1 cellular context compared by ENCODE assay signal in genomic region chr16:88811600-88811849, GRCh38.
A peak's percentile ranks its signal among the peaks of the same experiment; 100 is the strongest.
TF ChIP-seq lines count a peak whose summit lies in the region.

No MANE protein-coding gene starts in this region.

TF ChIP-seq in K562, 482 proteins besides CTCF, POLR2A, EP300 and RAD21 (continued from another document and continues in another):
- TF ChIP-seq, protein P1, sequence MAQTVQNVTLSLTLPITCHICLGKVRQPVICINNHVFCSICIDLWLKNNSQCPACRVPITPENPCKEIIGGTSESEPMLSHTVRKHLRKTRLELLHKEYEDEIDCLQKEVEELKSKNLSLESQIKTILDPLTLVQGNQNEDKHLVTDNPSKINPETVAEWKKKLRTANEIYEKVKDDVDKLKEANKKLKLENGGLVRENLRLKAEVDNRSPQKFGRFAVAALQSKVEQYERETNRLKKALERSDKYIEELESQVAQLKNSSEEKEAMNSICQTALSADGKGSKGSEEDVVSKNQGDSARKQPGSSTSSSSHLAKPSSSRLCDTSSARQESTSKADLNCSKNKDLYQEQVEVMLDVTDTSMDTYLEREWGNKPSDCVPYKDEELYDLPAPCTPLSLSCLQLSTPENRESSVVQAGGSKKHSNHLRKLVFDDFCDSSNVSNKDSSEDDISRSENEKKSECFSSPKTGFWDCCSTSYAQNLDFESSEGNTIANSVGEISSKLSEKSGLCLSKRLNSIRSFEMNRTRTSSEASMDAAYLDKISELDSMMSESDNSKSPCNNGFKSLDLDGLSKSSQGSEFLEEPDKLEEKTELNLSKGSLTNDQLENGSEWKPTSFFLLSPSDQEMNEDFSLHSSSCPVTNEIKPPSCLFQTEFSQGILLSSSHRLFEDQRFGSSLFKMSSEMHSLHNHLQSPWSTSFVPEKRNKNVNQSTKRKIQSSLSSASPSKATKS (CRISPR knock-in tag; IDR thresholded peaks at IDR 0.05): no peak
- TF ChIP-seq NR2C2 (CRISPR knock-in tag; IDR thresholded peaks at IDR 0.05) (no peak; the same call in 1 of the 2 replicates), NR2C2 (tag; IDR thresholded peaks at IDR 0.05) (peak; percentile 65), ZNF75A (CRISPR knock-in tag; IDR thresholded peaks at IDR 0.05) (no peak), TEAD1 (CRISPR knock-in tag; IDR thresholded peaks at IDR 0.05) (no peak), GATAD2A (IDR thresholded peaks at IDR 0.05) (no peak), RBM14 (IDR thresholded peaks at IDR 0.05; ENCODE audit: borderline replicate concordance, insufficient read depth, low read depth, low read length) (peak; percentile 95; the same call in 1 of the 2 replicates), PCBP1 (IDR thresholded peaks at IDR 0.05; ENCODE audit: low read depth, low read length, poor library complexity, severe bottlenecking) (no peak), ATF7 (IDR thresholded peaks at IDR 0.05) (no peak), ZNF707 (CRISPR knock-in tag; conservative IDR thresholded peaks at IDR 0.05) (no peak), SRSF7 (optimal IDR thresholded peaks at IDR 0.05; ENCODE audit: low read depth, low read length) (no peak), POLR2AphosphoS5 (IDR thresholded peaks at IDR 0.05; ENCODE audit: control insufficient read depth, insufficient read depth, low read depth, low read length) (no peak), ZFX (CRISPR knock-in tag; IDR thresholded peaks at IDR 0.05) (peak; percentile 83), SMARCE1 (IDR thresholded peaks at IDR 0.05) (no peak), ZNF449 (CRISPR knock-in tag; IDR thresholded peaks at IDR 0.05) (no peak), TOE1 (IDR thresholded peaks at IDR 0.05; ENCODE audit: borderline replicate concordance) (no peak), TOE1 (CRISPR knock-in tag; IDR thresholded peaks at IDR 0.05; ENCODE audit: borderline replicate concordance, low read depth) (no peak), KLF10 (CRISPR knock-in tag; IDR thresholded peaks at IDR 0.05) (no peak), PHF8 (IDR thresholded peaks at IDR 0.05; ENCODE audit: borderline replicate concordance, low read length) (peak; percentile 76; the same call in 1 of the 2 replicates), NR4A1 (CRISPR knock-in tag; IDR thresholded peaks at IDR 0.05) (peak; percentile 6; the same call in 1 of the 2 replicates), NR4A1 (tag; IDR thresholded peaks at IDR 0.05) (no peak), FIP1L1 (IDR thresholded peaks at IDR 0.05; ENCODE audit: low read depth, low read length, poor library complexity, severe bottlenecking) (no peak), ZNF511 (CRISPR knock-in tag; IDR thresholded peaks at IDR 0.05) (no peak; the same call in 1 of the 2 replicates), PRDM10 (IDR thresholded peaks at IDR 0.05; ENCODE audit: partially characterized antibody) (no peak), RNF2 (IDR thresholded peaks at IDR 0.05) (no peak), ZNF354B (CRISPR knock-in tag; IDR thresholded peaks at IDR 0.05) (no peak), SMARCA5 (IDR thresholded peaks at IDR 0.05) (no peak), MXD1 (CRISPR knock-in tag; IDR thresholded peaks at IDR 0.05; ENCODE audit: borderline replicate concordance, poor library complexity, severe bottlenecking) (no peak), RB1 (IDR thresholded peaks at IDR 0.05; ENCODE audit: low read depth) (0 out of 2 replicates have a peak, but pooled peaks have one; percentile 34), SMAD1 (IDR thresholded peaks at IDR 0.05; ENCODE audit: low read depth, low read length, partially characterized antibody) (no peak), STAT5B (CRISPR knock-in tag; IDR thresholded peaks at IDR 0.05) (no peak), NFE2 (IDR thresholded peaks at IDR 0.05; ENCODE audit: low read depth) (no peak), TGIF2 (CRISPR knock-in tag; IDR thresholded peaks at IDR 0.05) (no peak), E2F1 (CRISPR knock-in tag; IDR thresholded peaks at IDR 0.05) (peak; percentile 38; the same call in 1 of the 2 replicates), DPF2 (IDR thresholded peaks at IDR 0.05) (no peak), BMI1 (IDR thresholded peaks at IDR 0.05; ENCODE audit: low read length) (no peak), SPI1 (IDR thresholded peaks at IDR 0.05; ENCODE audit: borderline replicate concordance, low read depth, low read length) (no peak), JUND (IDR thresholded peaks at IDR 0.05; ENCODE audit: borderline replicate concordance, low read depth, low read length) (no peak), JUND (tag; IDR thresholded peaks at IDR 0.05; ENCODE audit: borderline replicate concordance, low read depth, low read length) (no peak), MYC (IDR thresholded peaks at IDR 0.05; ENCODE audit: low read depth, low read length) (no peak), MYC (CRISPR knock-in tag; IDR thresholded peaks at IDR 0.05; ENCODE audit: borderline replicate concordance, low read depth) (peak; percentile 1; the same call in 1 of the 2 replicates)
- TF ChIP-seq, protein P2, sequence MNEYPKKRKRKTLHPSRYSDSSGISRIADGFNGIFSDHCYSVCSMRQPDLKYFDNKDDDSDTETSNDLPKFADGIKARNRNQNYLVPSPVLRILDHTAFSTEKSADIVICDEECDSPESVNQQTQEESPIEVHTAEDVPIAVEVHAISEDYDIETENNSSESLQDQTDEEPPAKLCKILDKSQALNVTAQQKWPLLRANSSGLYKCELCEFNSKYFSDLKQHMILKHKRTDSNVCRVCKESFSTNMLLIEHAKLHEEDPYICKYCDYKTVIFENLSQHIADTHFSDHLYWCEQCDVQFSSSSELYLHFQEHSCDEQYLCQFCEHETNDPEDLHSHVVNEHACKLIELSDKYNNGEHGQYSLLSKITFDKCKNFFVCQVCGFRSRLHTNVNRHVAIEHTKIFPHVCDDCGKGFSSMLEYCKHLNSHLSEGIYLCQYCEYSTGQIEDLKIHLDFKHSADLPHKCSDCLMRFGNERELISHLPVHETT (CRISPR knock-in tag; conservative IDR thresholded peaks at IDR 0.05 in 1 of 2, IDR thresholded peaks at IDR 0.05 in 1 of 2): no peak; a peak in 1 of 4 replicates
- TF ChIP-seq, protein P3, sequence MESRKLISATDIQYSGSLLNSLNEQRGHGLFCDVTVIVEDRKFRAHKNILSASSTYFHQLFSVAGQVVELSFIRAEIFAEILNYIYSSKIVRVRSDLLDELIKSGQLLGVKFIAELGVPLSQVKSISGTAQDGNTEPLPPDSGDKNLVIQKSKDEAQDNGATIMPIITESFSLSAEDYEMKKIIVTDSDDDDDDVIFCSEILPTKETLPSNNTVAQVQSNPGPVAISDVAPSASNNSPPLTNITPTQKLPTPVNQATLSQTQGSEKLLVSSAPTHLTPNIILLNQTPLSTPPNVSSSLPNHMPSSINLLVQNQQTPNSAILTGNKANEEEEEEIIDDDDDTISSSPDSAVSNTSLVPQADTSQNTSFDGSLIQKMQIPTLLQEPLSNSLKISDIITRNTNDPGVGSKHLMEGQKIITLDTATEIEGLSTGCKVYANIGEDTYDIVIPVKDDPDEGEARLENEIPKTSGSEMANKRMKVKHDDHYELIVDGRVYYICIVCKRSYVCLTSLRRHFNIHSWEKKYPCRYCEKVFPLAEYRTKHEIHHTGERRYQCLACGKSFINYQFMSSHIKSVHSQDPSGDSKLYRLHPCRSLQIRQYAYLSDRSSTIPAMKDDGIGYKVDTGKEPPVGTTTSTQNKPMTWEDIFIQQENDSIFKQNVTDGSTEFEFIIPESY (CRISPR knock-in tag; IDR thresholded peaks at IDR 0.05): no peak
- TF ChIP-seq, protein P4, sequence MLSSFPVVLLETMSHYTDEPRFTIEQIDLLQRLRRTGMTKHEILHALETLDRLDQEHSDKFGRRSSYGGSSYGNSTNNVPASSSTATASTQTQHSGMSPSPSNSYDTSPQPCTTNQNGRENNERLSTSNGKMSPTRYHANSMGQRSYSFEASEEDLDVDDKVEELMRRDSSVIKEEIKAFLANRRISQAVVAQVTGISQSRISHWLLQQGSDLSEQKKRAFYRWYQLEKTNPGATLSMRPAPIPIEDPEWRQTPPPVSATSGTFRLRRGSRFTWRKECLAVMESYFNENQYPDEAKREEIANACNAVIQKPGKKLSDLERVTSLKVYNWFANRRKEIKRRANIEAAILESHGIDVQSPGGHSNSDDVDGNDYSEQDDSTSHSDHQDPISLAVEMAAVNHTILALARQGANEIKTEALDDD (IDR thresholded peaks at IDR 0.05): no peak
- TF ChIP-seq, protein P5, sequence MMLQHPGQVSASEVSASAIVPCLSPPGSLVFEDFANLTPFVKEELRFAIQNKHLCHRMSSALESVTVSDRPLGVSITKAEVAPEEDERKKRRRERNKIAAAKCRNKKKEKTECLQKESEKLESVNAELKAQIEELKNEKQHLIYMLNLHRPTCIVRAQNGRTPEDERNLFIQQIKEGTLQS (IDR thresholded peaks at IDR 0.05): no peak
- TF ChIP-seq, protein P5 (CRISPR knock-in tag; conservative IDR thresholded peaks at IDR 0.05): no peak
- TF ChIP-seq, protein P6, sequence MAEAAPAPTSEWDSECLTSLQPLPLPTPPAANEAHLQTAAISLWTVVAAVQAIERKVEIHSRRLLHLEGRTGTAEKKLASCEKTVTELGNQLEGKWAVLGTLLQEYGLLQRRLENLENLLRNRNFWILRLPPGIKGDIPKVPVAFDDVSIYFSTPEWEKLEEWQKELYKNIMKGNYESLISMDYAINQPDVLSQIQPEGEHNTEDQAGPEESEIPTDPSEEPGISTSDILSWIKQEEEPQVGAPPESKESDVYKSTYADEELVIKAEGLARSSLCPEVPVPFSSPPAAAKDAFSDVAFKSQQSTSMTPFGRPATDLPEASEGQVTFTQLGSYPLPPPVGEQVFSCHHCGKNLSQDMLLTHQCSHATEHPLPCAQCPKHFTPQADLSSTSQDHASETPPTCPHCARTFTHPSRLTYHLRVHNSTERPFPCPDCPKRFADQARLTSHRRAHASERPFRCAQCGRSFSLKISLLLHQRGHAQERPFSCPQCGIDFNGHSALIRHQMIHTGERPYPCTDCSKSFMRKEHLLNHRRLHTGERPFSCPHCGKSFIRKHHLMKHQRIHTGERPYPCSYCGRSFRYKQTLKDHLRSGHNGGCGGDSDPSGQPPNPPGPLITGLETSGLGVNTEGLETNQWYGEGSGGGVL (CRISPR knock-in tag; IDR thresholded peaks at IDR 0.05): no peak
- TF ChIP-seq, protein P7, sequence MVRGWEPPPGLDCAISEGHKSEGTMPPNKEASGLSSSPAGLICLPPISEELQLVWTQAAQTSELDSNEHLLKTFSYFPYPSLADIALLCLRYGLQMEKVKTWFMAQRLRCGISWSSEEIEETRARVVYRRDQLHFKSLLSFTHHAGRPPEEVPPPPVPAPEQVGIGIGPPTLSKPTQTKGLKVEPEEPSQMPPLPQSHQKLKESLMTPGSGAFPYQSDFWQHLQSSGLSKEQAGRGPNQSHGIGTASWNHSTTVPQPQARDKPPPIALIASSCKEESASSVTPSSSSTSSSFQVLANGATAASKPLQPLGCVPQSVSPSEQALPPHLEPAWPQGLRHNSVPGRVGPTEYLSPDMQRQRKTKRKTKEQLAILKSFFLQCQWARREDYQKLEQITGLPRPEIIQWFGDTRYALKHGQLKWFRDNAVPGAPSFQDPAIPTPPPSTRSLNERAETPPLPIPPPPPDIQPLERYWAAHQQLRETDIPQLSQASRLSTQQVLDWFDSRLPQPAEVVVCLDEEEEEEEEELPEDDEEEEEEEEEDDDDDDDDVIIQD (CRISPR knock-in tag; IDR thresholded peaks at IDR 0.05): no peak
